8 cellular contexts compared by ENCODE assay signal in the genomic region with DNA sequence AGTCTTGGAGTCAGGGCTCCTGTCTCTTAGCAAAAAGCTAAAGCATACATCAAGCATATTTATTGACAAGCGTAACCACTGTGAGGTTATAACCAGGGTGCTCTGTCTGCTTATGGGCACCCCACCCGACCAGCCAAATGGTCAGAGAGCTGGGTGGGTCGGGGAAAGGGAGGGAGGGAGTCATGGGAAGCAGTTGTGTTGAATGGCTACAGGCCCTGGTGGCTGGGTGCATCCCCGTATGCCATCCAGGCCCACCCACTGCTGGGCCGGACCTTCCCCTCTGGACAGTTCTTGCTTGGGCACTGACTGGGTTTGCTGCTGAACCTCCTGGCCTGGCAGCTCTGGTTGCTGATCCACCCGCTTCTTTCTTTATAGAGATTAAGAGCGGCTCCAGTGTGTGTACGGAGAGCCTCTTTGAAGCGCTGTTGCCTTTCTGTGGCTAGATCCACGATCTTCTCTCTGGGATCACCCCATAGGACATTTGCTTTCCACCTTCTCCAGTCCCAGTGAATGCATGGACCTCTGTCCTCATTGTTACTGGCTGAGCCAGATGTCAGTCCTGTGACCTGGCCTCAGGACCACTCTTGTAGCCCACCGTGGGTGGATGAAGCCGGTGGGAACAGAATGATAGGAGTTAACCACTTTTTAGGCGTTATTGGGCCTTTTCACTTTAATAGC. TPM values are rescaled to one million over a fixed set of nuclear protein-coding genes. Genes with fewer than 3 reads are reported as not detected.
DNase-seq lines count a peak whose midpoint lies in the region; ATAC-seq and TF ChIP-seq lines count a peak whose summit lies in the region.

No MANE protein-coding gene starts in this region.

- no CpG with 5 or more reads among the region's 13 CpGs for WGBS in H9 (ENCODE audit: extremely low coverage, insufficient read length, low lambda C conversion rate)

- DNase-seq in H9 (no peak), left ventricle myocardium inferior (no peak), HK-2 (ENCODE audit: unreplicated experiment) (no peak), dermis blood vessel endothelial cell (no peak), hippocampal formation (lab: John Stamatoyannopoulos, UW) (no peak)
- DNase-seq in activated CD4-positive, alpha-beta memory T cell treated with anti-CD3 and anti-CD28 coated beads for 36 hours, result no peak

- no peaks in the 10 kb centered on the region for H3K23me2 ChIP-seq in H9 (ENCODE audit: insufficient read length, low read depth, low read length, poor library complexity, severe bottlenecking)

- no peak overlapping the region for H2BK20ac ChIP-seq in H9 (ENCODE audit: low read depth, low read length, poor library complexity, severe bottlenecking)

- H3K79me2 ChIP-seq in H9 (ENCODE audit: insufficient read depth, low read length), result no peaks in the 10 kb centered on the region; the same call in 1 of the 2 replicates

- intact Hi-C loops in activated CD4-positive, alpha-beta memory T cell treated with anti-CD3 and anti-CD28 coated beads for 36 hours (cut with micrococcal nuclease), result no loop called here
- intact Hi-C loops in left ventricle myocardium inferior (cut with micrococcal nuclease), result no loop called here

- H3K18ac ChIP-seq in H9 (ENCODE audit: insufficient read length, low read depth, low read length), result no peak overlapping the region

- H3K4me2 ChIP-seq in H9 (ENCODE audit: insufficient read depth, insufficient read length, low read length), result no peak overlapping the region

- H3K27ac ChIP-seq in H9 (ENCODE audit: insufficient read length, low read depth, low read length) (no peak overlapping the region), left ventricle myocardium inferior (replicated peaks) (peak overlapping the region; percentile 96), skeletal muscle tissue (ENCODE audit: low read depth, low read length) (peak overlapping the region; percentile 95)

- peak overlapping the region; percentile 46 to 72 (median 53); a peak in 3 of 7 replicates for H3K27ac Mint-ChIP-seq in H9
- peak overlapping the region; percentile 71 for H3K27ac Mint-ChIP-seq in activated CD4-positive, alpha-beta memory T cell treated with anti-CD3 and anti-CD28 coated beads for 36 hours

- no peak overlapping the region for H3K23ac ChIP-seq in H9 (ENCODE audit: insufficient read length, low read depth, low read length)

- no peak overlapping the region for H3K14ac ChIP-seq in H9 (ENCODE audit: insufficient read depth, low read length)

- no peaks in the 10 kb centered on the region for H3K79me1 ChIP-seq in H9 (ENCODE audit: insufficient read depth, low read depth, low read length, poor library complexity, severe bottlenecking)

- H3K9me3 ChIP-seq in H9 (ENCODE audit: control insufficient read depth, low read depth, low read length), result no peaks in the 10 kb centered on the region
- H3K9me3 ChIP-seq in left ventricle myocardium inferior (replicated peaks), result no peaks in the 10 kb centered on the region
- no peaks in the 10 kb centered on the region for H3K9me3 ChIP-seq in skeletal muscle tissue (ENCODE audit: control insufficient read depth in 3 of 3, low read length in 3 of 3)

- H3K9ac ChIP-seq in H9 (ENCODE audit: extremely low read depth, insufficient read length, low read length), result no peak overlapping the region
- H3K9ac ChIP-seq in skeletal muscle tissue (ENCODE audit: low read depth in 1 of 3, low read length in 3 of 3), result peak overlapping the region; percentile 69 to 82 (median 71)

- POLR2A ChIA-PET in activated CD4-positive, alpha-beta memory T cell treated with anti-CD3 and anti-CD28 coated beads for 36 hours (lab: Charles Lee), result interaction anchor here (1.1 to 4.9 kb wide), 4 partner anchors 10 to 56 kb away, joined by 3 to 25 read pairs (median 4); no protein-coding TSS in a partner anchor

- H3K4me3 ChIP-seq in left ventricle myocardium inferior (peak overlapping the region; percentile 31), skeletal muscle tissue (ENCODE audit: low read length in 3 of 3) (peak overlapping the region; percentile 37 to 64 (median 38))

- no peaks in the 10 kb centered on the region for H4K20me1 ChIP-seq in H9 (ENCODE audit: control insufficient read depth, insufficient read depth, insufficient read length)

- H3K56ac ChIP-seq in H9 (ENCODE audit: insufficient read length, low read depth, low read length), result no peak overlapping the region

- peaks cover 22 to 33% of the 10 kb centered on the region in 2 experiments for H3K4me1 Mint-ChIP-seq in H9
- peaks cover 82% of the 10 kb centered on the region for H3K4me1 Mint-ChIP-seq in activated CD4-positive, alpha-beta memory T cell treated with anti-CD3 and anti-CD28 coated beads for 36 hours (ENCODE audit: low read depth)

- no peak overlapping the region for H2BK5ac ChIP-seq in H9 (ENCODE audit: insufficient read length, low read length)

- H4K5ac ChIP-seq in H9 (ENCODE audit: insufficient read length, low read depth, low read length), result no peak overlapping the region

- no peak overlapping the region for H3T11ph ChIP-seq in H9 (ENCODE audit: low read length)

- H3K36me3 ChIP-seq in left ventricle myocardium inferior (no peaks in the 10 kb centered on the region), skeletal muscle tissue (ENCODE audit: control insufficient read depth in 3 of 3, insufficient read depth in 3 of 3, low read length in 3 of 3) (peaks cover 0 to 4% (median 2%) of the 10 kb centered on the region in 3 donors)

- H3K4me1 ChIP-seq in H9 (ENCODE audit: insufficient read depth, low read length) (peaks cover 2% of the 10 kb centered on the region; the same call in 1 of the 2 replicates), left ventricle myocardium inferior (peaks cover 82% of the 10 kb centered on the region), skeletal muscle tissue (ENCODE audit: control insufficient read depth in 3 of 3, insufficient read depth in 3 of 3, low read length in 3 of 3) (peaks cover 74 to 84% (median 83%) of the 10 kb centered on the region in 3 donors)

- H2AFZ ChIP-seq in H9 (ENCODE audit: low read length), result no peak overlapping the region

- no peak overlapping the region for H2AK5ac ChIP-seq in H9 (ENCODE audit: insufficient read length, low read length)

- peaks cover 0 to 5% (median 0%) of the 10 kb centered on the region in 3 experiments; a peak in 1 of 7 replicates for H3K36me3 Mint-ChIP-seq in H9 (ENCODE audit: insufficient read depth in 1 of 3, low read depth in 3 of 3)
- peaks cover 6% of the 10 kb centered on the region for H3K36me3 Mint-ChIP-seq in activated CD4-positive, alpha-beta memory T cell treated with anti-CD3 and anti-CD28 coated beads for 36 hours

- H3K27me3 Mint-ChIP-seq in H9 (ENCODE audit: low read depth), result no peaks in the 10 kb centered on the region
- H3K27me3 Mint-ChIP-seq in activated CD4-positive, alpha-beta memory T cell treated with anti-CD3 and anti-CD28 coated beads for 36 hours, result no peaks in the 10 kb centered on the region

- no peaks in the 10 kb centered on the region for H3K9me3 Mint-ChIP-seq in H9
- H3K9me3 Mint-ChIP-seq in activated CD4-positive, alpha-beta memory T cell treated with anti-CD3 and anti-CD28 coated beads for 36 hours, result no peaks in the 10 kb centered on the region

- no peak overlapping the region for H2BK15ac ChIP-seq in H9 (ENCODE audit: low read depth, low read length)

- no peak overlapping the region for H4K91ac ChIP-seq in H9 (ENCODE audit: insufficient read length, low read depth, low read length)

- no peak overlapping the region for H2BK12ac ChIP-seq in H9 (ENCODE audit: insufficient read length, low read depth, low read length)

- ATAC-seq in HG02884 (IDR thresholded peaks at IDR 0.05; ENCODE audit: unreplicated experiment), result no peak

- H3K4me3 Mint-ChIP-seq in H9, result no peak overlapping the region
- H3K4me3 Mint-ChIP-seq in activated CD4-positive, alpha-beta memory T cell treated with anti-CD3 and anti-CD28 coated beads for 36 hours, result no peak overlapping the region

- CTCF ChIA-PET in activated CD4-positive, alpha-beta memory T cell treated with anti-CD3 and anti-CD28 coated beads for 36 hours (lab: Charles Lee), result interaction anchor here (0.9 to 1.0 kb wide), 3 partner anchors 9 to 178 kb away, joined by 3 to 4 read pairs (median 3); no protein-coding TSS in a partner anchor

- H2BK120ac ChIP-seq in H9 (ENCODE audit: low read depth, low read length, poor library complexity, severe bottlenecking), result no peak overlapping the region

- H4K8ac ChIP-seq in H9 (replicated peaks; ENCODE audit: insufficient read length, low read depth, low read length), result no peak overlapping the region

- H3K4ac ChIP-seq in H9 (ENCODE audit: low read depth, low read length), result no peak overlapping the region

- TF ChIP-seq CTCF in H9 (conservative IDR thresholded peaks at IDR 0.05) (no peak), left ventricle myocardium inferior (IDR thresholded peaks at IDR 0.05; ENCODE audit: borderline replicate concordance) (no peak)

- H3K27me3 ChIP-seq in H9 (ENCODE audit: insufficient read depth, low read length), result no peaks in the 10 kb centered on the region
- no peaks in the 10 kb centered on the region for H3K27me3 ChIP-seq in left ventricle myocardium inferior (ENCODE audit: low read depth)
- no peaks in the 10 kb centered on the region for H3K27me3 ChIP-seq in skeletal muscle tissue (ENCODE audit: control insufficient read depth in 3 of 3, insufficient read depth in 3 of 3, low read length in 3 of 3)

RNA-seq across cellular contexts. Expression of a gene that starts 59.6 kb away (rescaled TPM):
- total RNA-seq in H9 (2021), result 25.9 and 26.7 TPM in 2 replicates
- total RNA-seq in activated CD4-positive, alpha-beta memory T cell treated with anti-CD3 and anti-CD28 coated beads for 36 hours, result 10 to 100 TPM; 50.2 to 50.5 TPM
- 18.8 TPM for total RNA-seq in left ventricle myocardium inferior
- total RNA-seq in skeletal muscle tissue, result 17.2 TPM
- total RNA-seq in dermis blood vessel endothelial cell, result 16.5 and 29.9 TPM in 2 replicates
